Comparison of ENCODE assay signal across 10 cellular contexts in the genomic region with DNA sequence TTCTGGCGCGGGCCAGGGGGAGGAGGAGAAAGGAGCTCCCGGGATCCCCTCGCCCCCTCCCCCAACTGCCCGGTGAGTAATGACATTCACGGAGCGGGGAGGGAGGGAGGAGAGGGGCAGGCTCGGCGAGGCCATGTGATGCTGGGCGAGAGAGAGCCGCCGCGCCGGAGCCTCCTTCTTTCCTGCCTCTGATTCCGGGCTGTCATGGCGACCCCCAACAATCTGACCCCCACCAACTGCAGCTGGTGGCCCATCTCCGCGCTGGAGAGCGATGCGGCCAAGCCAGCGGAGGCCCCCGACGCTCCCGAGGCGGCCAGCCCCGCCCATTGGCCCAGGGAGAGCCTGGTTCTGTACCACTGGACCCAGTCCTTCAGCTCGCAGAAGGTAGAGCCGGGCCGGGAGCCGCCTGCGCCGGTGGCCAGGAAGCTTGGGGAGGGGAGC. TPM values are rescaled to one million over a fixed set of nuclear protein-coding genes. Genes with fewer than 3 reads are reported as not detected.
DNase-seq lines count a peak whose midpoint lies in the region; ATAC-seq and TF ChIP-seq lines count a peak whose summit lies in the region.
"Had no signal": no experiment of that assay in that cellular context is flagged by ENCODE, and none has a peak within 500 bp of the region (broad histone marks: within the 10 kb centered on the region; RNA-seq: fewer than 3 reads in every experiment).

A gene (plus strand): TSS at position 178 of the 441 bp plus-strand sequence. CDS start 27 bp downstream, at position 205.

- peaks cover 0 to 5% (median 0%) of the 10 kb centered on the region in 11 donors for H3K9me3 Mint-ChIP-seq in naive thymus-derived CD4-positive, alpha-beta T cell
- no peaks in the 10 kb centered on the region for H3K9me3 Mint-ChIP-seq in MCF 10A (ENCODE audit: unreplicated experiment)

- H3K4me3 ChIP-seq in coronary artery (peak within 1 kb of the TSS; percentile 63), lower leg skin (ENCODE audit: low read depth, poor library complexity, severe bottlenecking) (no peak within 1 kb of the TSS)
- H3K4me3 ChIP-seq in naive thymus-derived CD4-positive, alpha-beta T cell (ENCODE audit: low read length): no peak within 1 kb of the TSS

- BruUV-seq in MCF 10A (replicated peaks; lab: Mats Ljungman, UMichigan): no TSS peak

- WGBS in lower leg skin, 2 donors: 0 to 5% methylated on average over 3 to 12 of the region's 32 CpGs

- no peaks in the 10 kb centered on the region for H3K9me3 ChIP-seq in naive thymus-derived CD4-positive, alpha-beta T cell (ENCODE audit: control insufficient read depth in 2 of 3, low read length in 3 of 3)

- ATAC-seq in naive thymus-derived CD4-positive, alpha-beta T cell: no peak
- ATAC-seq in esophagus mucosa: no peak

- CTCF ChIA-PET in naive thymus-derived CD4-positive, alpha-beta T cell (lab: Charles Lee): interaction anchor here (1.7 kb wide), 1 partner anchor 64 kb away, joined by 5 read pairs; a partner anchor contains a TSS
- CTCF ChIA-PET in MCF 10A (lab: Yijun Ruan, JAX): interaction anchor here (0.6 to 3.5 kb wide), 4 partner anchors 38 to 139 kb away, joined by 3 to 20 read pairs (median 4); a partner anchor contains a TSS

- H3K36me3 Mint-ChIP-seq in naive thymus-derived CD4-positive, alpha-beta T cell: peaks cover 0 to 13% (median 8%) of the 10 kb centered on the region in 5 donors
- no peaks in the 10 kb centered on the region for H3K36me3 Mint-ChIP-seq in MCF 10A (ENCODE audit: insufficient read depth, unreplicated experiment)

- TF ChIP-seq CTCF in coronary artery (IDR thresholded peaks at IDR 0.05) (no peak), lower leg skin (IDR thresholded peaks at IDR 0.05) (no peak), MCF 10A (IDR thresholded peaks at IDR 0.05; ENCODE audit: unreplicated experiment) (no peak)

- H3K27me3 Mint-ChIP-seq in naive thymus-derived CD4-positive, alpha-beta T cell: peaks cover 10 to 48% (median 26%) of the 10 kb centered on the region in 5 donors
- H3K27me3 Mint-ChIP-seq in MCF 10A (ENCODE audit: insufficient read depth, unreplicated experiment): peaks cover 35% of the 10 kb centered on the region

- peak in 10 of 14 donors; percentile 1 to 73 (median 20) for DNase-seq in C1 segment of cervical spinal cord (lab: John Stamatoyannopoulos, UW)
- peak; percentile 24 for DNase-seq in NCI-H128 (lab: John Stamatoyannopoulos, UW; ENCODE audit: unreplicated experiment)
- no peak for DNase-seq in coronary artery (ENCODE audit: low spot score)
- no peak for DNase-seq in naive thymus-derived CD4-positive, alpha-beta T cell
- DNase-seq in activated CD4-positive, alpha-beta T cell treated with anti-CD3 and anti-CD28 coated beads, Interleukin-2, amount 50 U/mL, for 48 hours: no peak
- no peak for DNase-seq in lower leg skin (ENCODE audit: low spot score in 2 of 2)
- DNase-seq in MCF 10A (ENCODE audit: unreplicated experiment): no peak
- DNase-seq: T-helper 1 cell had no signal

- intact Hi-C loops in naive thymus-derived CD4-positive, alpha-beta T cell (cut with micrococcal nuclease): no loop called here
- intact Hi-C loops in lower leg skin (cut with DNase I; ENCODE audit: low total_unique reads) (no loop called here), MCF 10A (cut with micrococcal nuclease) (no loop called here)

- TF ChIP-seq POLR2A in lower leg skin (IDR thresholded peaks at IDR 0.05): no peak

- H3K4me1 ChIP-seq in naive thymus-derived CD4-positive, alpha-beta T cell (ENCODE audit: control insufficient read depth in 2 of 2, insufficient read depth in 2 of 2, low read length in 2 of 2): no peaks in the 10 kb centered on the region

- peak within 1 kb of the TSS in 8 of 10 donors; percentile 40 to 76 (median 56) for H3K4me3 Mint-ChIP-seq in naive thymus-derived CD4-positive, alpha-beta T cell
- H3K4me3 Mint-ChIP-seq in MCF 10A (ENCODE audit: unreplicated experiment): no peak within 1 kb of the TSS

- H3K27me3 ChIP-seq in naive thymus-derived CD4-positive, alpha-beta T cell (ENCODE audit: control insufficient read depth in 2 of 2, insufficient read depth in 2 of 2, low read length in 2 of 2): peaks cover 0 to 6% of the 10 kb centered on the region in 2 donors

- H3K36me3 ChIP-seq in naive thymus-derived CD4-positive, alpha-beta T cell (ENCODE audit: control insufficient read depth in 2 of 3, insufficient read depth in 3 of 3, low read length in 3 of 3): no peaks in the 10 kb centered on the region

- peak within 1 kb of the TSS in 1 of 9 donors; percentile 25 for H3K27ac Mint-ChIP-seq in naive thymus-derived CD4-positive, alpha-beta T cell
- H3K27ac Mint-ChIP-seq in MCF 10A (ENCODE audit: low read depth, unreplicated experiment): no peak within 1 kb of the TSS

- POLR2A ChIA-PET in naive thymus-derived CD4-positive, alpha-beta T cell (lab: Charles Lee): no interaction called here
- POLR2A ChIA-PET in MCF 10A (lab: Yijun Ruan, JAX): no interaction called here

- H3K27ac ChIP-seq in coronary artery: no peak within 1 kb of the TSS
- no peak within 1 kb of the TSS for H3K27ac ChIP-seq in naive thymus-derived CD4-positive, alpha-beta T cell (ENCODE audit: low read depth, low read length)

- peaks cover 0 to 14% (median 12%) of the 10 kb centered on the region in 7 donors for H3K4me1 Mint-ChIP-seq in naive thymus-derived CD4-positive, alpha-beta T cell
- no peaks in the 10 kb centered on the region for H3K4me1 Mint-ChIP-seq in MCF 10A (ENCODE audit: insufficient read depth, unreplicated experiment)

RNA-seq across cellular contexts. Expression of the gene that starts here (rescaled TPM):
- total RNA-seq in naive thymus-derived CD4-positive, alpha-beta T cell: not detected
- not detected for polyA plus RNA-seq in naive thymus-derived CD4-positive, alpha-beta T cell
- total RNA-seq in lower leg skin (under 1 TPM in 1 of 4 donors, not detected in 3; 0.91 TPM), MCF 10A (2022) (0.37 TPM in 1 of 2 replicates, not detected in the other), esophagus mucosa (not detected)
- polyA plus RNA-seq: keratinocyte had no signal

Comparison
In these comparisons a context has a peak if more than half of its experiments do, and no peak if none do; other contexts are left out.
1. DNase-seq: peak in C1 segment of cervical spinal cord (10 of 14) and NCI-H128 (single experiment); none in coronary artery (single experiment), naive thymus-derived CD4-positive, alpha-beta T cell (0 of 9), activated CD4-positive, alpha-beta T cell treated with anti-CD3 and anti-CD28 coated beads, Interleukin-2, amount 50 U/mL, for 48 hours (0 of 2), lower leg skin (0 of 2) and MCF 10A (single experiment).